ENCODE assay signal across 14 cellular contexts in the genomic region with DNA sequence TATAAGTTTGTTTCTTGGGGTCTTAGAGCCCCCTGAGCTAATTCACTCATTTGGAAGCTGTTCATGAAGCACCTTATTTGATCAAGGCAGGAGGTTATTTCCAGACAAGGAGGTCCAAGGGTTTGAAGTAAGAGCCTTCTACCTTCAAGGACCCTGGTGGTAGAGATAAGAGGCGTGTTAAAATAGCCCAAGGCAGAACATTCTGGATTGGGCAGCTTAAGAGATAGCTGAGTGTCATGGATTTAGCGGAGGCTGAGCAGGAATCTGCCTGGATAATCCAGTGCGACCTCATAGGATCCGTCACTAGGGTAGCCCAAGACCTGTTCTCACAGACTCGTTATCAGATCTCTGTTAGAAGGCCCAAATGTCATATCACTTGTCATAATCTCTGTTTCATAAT. TPM values are rescaled to one million over a fixed set of nuclear protein-coding genes. Genes with fewer than 3 reads are reported as not detected.
DNase-seq lines count a peak whose midpoint lies in the region; ATAC-seq, FAIRE-seq and TF ChIP-seq lines count a peak whose summit lies in the region.
"Had no signal": no experiment of that assay in that cellular context is flagged by ENCODE, and none has a peak within 500 bp of the region (broad histone marks: within the 10 kb centered on the region; RNA-seq: fewer than 3 reads in every experiment).

No MANE protein-coding gene starts in this region.

- no peak for TF ChIP-seq CTCF in activated B cell treated with CpG ODN at 0.5 μM for 24 hours (IDR thresholded peaks at IDR 0.05)
- no peak for TF ChIP-seq CTCF in kidney (IDR thresholded peaks at IDR 0.05; ENCODE audit: borderline replicate concordance, extremely low read depth, insufficient read depth)

- peaks cover 39 to 44% of the 10 kb centered on the region in 2 donors for H3K4me1 ChIP-seq in kidney (ENCODE audit: control insufficient read depth in 1 of 2, insufficient read depth in 1 of 2, low read depth in 1 of 2, low read length in 2 of 2)

- peak overlapping the region; percentile 43 for H3K27ac Mint-ChIP-seq in T-helper 2 cell treated with Interferon-gamma antibody and Interleukin-4, amounts not matched to agents 5 μg/mL and 100 μg/mL, for 36 hours
- H3K27ac Mint-ChIP-seq in activated B cell treated with CpG ODN at 0.5 μM for 24 hours: peak overlapping the region; percentile 53

- CTCF ChIA-PET in activated B cell treated with CpG ODN at 0.5 μM for 24 hours (lab: Charles Lee): no interaction called here

- ATAC-seq in activated B cell treated with CpG ODN at 0.5 μM for 24 hours (ENCODE audit: low read depth): no peak
- no peak for ATAC-seq in HG03095 (IDR thresholded peaks at IDR 0.05; ENCODE audit: unreplicated experiment)

- no peaks in the 10 kb centered on the region for H3K9me3 Mint-ChIP-seq in T-helper 2 cell treated with Interferon-gamma antibody and Interleukin-4, amounts not matched to agents 5 μg/mL and 100 μg/mL, for 36 hours
- H3K9me3 Mint-ChIP-seq in activated B cell treated with CpG ODN at 0.5 μM for 24 hours: no peaks in the 10 kb centered on the region

- H3K27me3 Mint-ChIP-seq in T-helper 2 cell treated with Interferon-gamma antibody and Interleukin-4, amounts not matched to agents 5 μg/mL and 100 μg/mL, for 36 hours (ENCODE audit: low read depth): no peaks in the 10 kb centered on the region
- H3K27me3 Mint-ChIP-seq in activated B cell treated with CpG ODN at 0.5 μM for 24 hours: no peaks in the 10 kb centered on the region

- intact Hi-C loops in activated B cell treated with CpG ODN at 0.5 μM for 24 hours (cut with micrococcal nuclease): no loop called here
- intact Hi-C loops in kidney (cut with DNase I): no loop called here

- peaks cover 53% of the 10 kb centered on the region for H3K4me1 Mint-ChIP-seq in T-helper 2 cell treated with Interferon-gamma antibody and Interleukin-4, amounts not matched to agents 5 μg/mL and 100 μg/mL, for 36 hours (ENCODE audit: low read depth)
- peaks cover 44% of the 10 kb centered on the region for H3K4me1 Mint-ChIP-seq in activated B cell treated with CpG ODN at 0.5 μM for 24 hours

- H3K36me3 Mint-ChIP-seq in T-helper 2 cell treated with Interferon-gamma antibody and Interleukin-4, amounts not matched to agents 5 μg/mL and 100 μg/mL, for 36 hours (ENCODE audit: low read depth): peaks cover 16% of the 10 kb centered on the region
- H3K36me3 Mint-ChIP-seq in activated B cell treated with CpG ODN at 0.5 μM for 24 hours (ENCODE audit: low read depth): peaks cover 18% of the 10 kb centered on the region

- H3K4me3 ChIP-seq in kidney (ENCODE audit: low read length in 2 of 2): no peak overlapping the region

- peaks cover under 1 to 5% of the 10 kb centered on the region in 2 donors for H3K36me3 ChIP-seq in kidney (ENCODE audit: control insufficient read depth in 1 of 2, insufficient read depth in 2 of 2, low read length in 2 of 2)

- H3K4me3 Mint-ChIP-seq in T-helper 2 cell treated with Interferon-gamma antibody and Interleukin-4, amounts not matched to agents 5 μg/mL and 100 μg/mL, for 36 hours: no peak overlapping the region
- H3K4me3 Mint-ChIP-seq in activated B cell treated with CpG ODN at 0.5 μM for 24 hours: no peak overlapping the region

- no peaks in the 10 kb centered on the region for H3K9me3 ChIP-seq in kidney (ENCODE audit: control insufficient read depth in 1 of 2, low read length in 2 of 2)

- H3K27ac ChIP-seq in kidney (ENCODE audit: low read depth in 2 of 2, low read length in 2 of 2) (peak overlapping the region; percentile 98 to 99), temporal lobe (ENCODE audit: low read depth, low read length) (peak overlapping the region; percentile 94)

- H3K9ac ChIP-seq in kidney (ENCODE audit: low read length in 2 of 2): peak overlapping the region in 1 of 2 donors; percentile 15

- no peak for DNase-seq in T-helper 2 cell treated with Interferon-gamma antibody and Interleukin-4, amounts not matched to agents 5 μg/mL and 100 μg/mL, for 36 hours (ENCODE audit: low spot score)
- DNase-seq in T-helper 2 cell (no peak), activated B cell treated with CpG ODN at 0.5 μM for 24 hours (no peak), kidney (no peak), NCI-H1092 treated with DMSO at 0.1 percent for 48 hours (lab: John Stamatoyannopoulos, UW) (no peak), NOMO-1 treated with DMSO at 0.1 percent for 48 hours (lab: John Stamatoyannopoulos, UW; ENCODE audit: unreplicated experiment) (no peak)
- DNase-seq: DMS79, KBM-7, NCI-H1930 had no signal

- FAIRE-seq in kidney (lab: Jason Lieb, UNC): no peak
- FAIRE-seq: A204.1, bronchial epithelial cell had no signal

- POLR2A ChIA-PET in activated B cell treated with CpG ODN at 0.5 μM for 24 hours (lab: Charles Lee): no interaction called here

RNA-seq across cellular contexts. Expression of a gene that starts 28.6 kb away (rescaled TPM):
- total RNA-seq in activated B cell treated with CpG ODN at 0.5 μM for 24 hours (8.0 and 9.4 TPM in 2 replicates), kidney (24.9 TPM), temporal lobe (26.6 TPM)
- 20.4 TPM for polyA plus RNA-seq in kidney (ENCODE audit: insufficient read depth, low read depth, low replicate concordance)

RNA-seq across cellular contexts. Expression of a gene that starts 29.5 kb away (rescaled TPM):
- 10.4 and 11.1 TPM in 2 replicates for total RNA-seq in activated B cell treated with CpG ODN at 0.5 μM for 24 hours
- 12.3 TPM for total RNA-seq in kidney
- polyA plus RNA-seq in kidney (ENCODE audit: insufficient read depth, low read depth, low replicate concordance): 9.7 TPM
- 5.2 TPM for total RNA-seq in temporal lobe

RNA-seq across cellular contexts. Expression of a gene that starts 30.9 kb away (rescaled TPM):
- 86.7 and 89.2 TPM in 2 replicates for total RNA-seq in activated B cell treated with CpG ODN at 0.5 μM for 24 hours
- total RNA-seq in kidney: 64.1 TPM
- polyA plus RNA-seq in kidney (ENCODE audit: insufficient read depth, low read depth, low replicate concordance): 117 TPM
- 40.1 TPM for total RNA-seq in temporal lobe

RNA-seq across cellular contexts. Expression of a gene that starts 52.6 kb away (rescaled TPM):
- total RNA-seq in activated B cell treated with CpG ODN at 0.5 μM for 24 hours: not detected in 2 replicates
- 198 TPM for total RNA-seq in kidney
- polyA plus RNA-seq in kidney (ENCODE audit: insufficient read depth, low read depth, low replicate concordance): 8.2 TPM
- total RNA-seq in temporal lobe: 0.25 TPM
- total RNA-seq: myocyte had no signal
